In the genomic region with DNA sequence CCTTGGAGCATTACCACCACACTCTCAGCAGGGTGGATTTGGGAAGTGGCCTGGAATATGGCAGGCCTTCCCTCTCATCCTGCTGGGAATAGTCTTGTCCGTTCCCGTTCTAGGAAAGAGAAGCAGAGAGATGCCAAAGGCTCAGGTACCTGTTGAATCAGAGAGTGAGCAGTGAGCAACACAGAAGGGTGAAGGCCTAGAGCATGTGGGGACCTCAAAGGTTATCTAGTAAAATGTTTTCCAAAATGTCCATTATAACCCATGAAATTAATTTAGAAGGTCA, we compare ENCODE assay signal across 2 cellular contexts.
TF ChIP-seq lines count a peak whose summit lies in the region.

No MANE protein-coding gene starts in this region.

TF ChIP-seq in A549, 52 proteins besides CTCF, POLR2A, EP300 and RAD21 (continued from another document):
- TF ChIP-seq, protein P1, sequence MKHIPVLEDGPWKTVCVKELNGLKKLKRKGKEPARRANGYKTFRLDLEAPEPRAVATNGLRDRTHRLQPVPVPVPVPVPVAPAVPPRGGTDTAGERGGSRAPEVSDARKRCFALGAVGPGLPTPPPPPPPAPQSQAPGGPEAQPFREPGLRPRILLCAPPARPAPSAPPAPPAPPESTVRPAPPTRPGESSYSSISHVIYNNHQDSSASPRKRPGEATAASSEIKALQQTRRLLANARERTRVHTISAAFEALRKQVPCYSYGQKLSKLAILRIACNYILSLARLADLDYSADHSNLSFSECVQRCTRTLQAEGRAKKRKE (CRISPR knock-in tag; IDR thresholded peaks at IDR 0.05; ENCODE audit: low read depth) = no peak
- TF ChIP-seq, protein P2, sequence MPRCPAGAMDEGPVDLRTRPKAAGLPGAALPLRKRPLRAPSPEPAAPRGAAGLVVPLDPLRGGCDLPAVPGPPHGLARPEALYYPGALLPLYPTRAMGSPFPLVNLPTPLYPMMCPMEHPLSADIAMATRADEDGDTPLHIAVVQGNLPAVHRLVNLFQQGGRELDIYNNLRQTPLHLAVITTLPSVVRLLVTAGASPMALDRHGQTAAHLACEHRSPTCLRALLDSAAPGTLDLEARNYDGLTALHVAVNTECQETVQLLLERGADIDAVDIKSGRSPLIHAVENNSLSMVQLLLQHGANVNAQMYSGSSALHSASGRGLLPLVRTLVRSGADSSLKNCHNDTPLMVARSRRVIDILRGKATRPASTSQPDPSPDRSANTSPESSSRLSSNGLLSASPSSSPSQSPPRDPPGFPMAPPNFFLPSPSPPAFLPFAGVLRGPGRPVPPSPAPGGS (IDR thresholded peaks at IDR 0.05) = no peak
- TF ChIP-seq KDM5A (IDR thresholded peaks at IDR 0.05) = no peak
- no peak for TF ChIP-seq GATA3 (IDR thresholded peaks at IDR 0.05; ENCODE audit: borderline replicate concordance)

TF ChIP-seq in neural cell, 6 proteins besides CTCF, POLR2A, EP300 and RAD21 (continued from another document):
- TF ChIP-seq, protein P3, sequence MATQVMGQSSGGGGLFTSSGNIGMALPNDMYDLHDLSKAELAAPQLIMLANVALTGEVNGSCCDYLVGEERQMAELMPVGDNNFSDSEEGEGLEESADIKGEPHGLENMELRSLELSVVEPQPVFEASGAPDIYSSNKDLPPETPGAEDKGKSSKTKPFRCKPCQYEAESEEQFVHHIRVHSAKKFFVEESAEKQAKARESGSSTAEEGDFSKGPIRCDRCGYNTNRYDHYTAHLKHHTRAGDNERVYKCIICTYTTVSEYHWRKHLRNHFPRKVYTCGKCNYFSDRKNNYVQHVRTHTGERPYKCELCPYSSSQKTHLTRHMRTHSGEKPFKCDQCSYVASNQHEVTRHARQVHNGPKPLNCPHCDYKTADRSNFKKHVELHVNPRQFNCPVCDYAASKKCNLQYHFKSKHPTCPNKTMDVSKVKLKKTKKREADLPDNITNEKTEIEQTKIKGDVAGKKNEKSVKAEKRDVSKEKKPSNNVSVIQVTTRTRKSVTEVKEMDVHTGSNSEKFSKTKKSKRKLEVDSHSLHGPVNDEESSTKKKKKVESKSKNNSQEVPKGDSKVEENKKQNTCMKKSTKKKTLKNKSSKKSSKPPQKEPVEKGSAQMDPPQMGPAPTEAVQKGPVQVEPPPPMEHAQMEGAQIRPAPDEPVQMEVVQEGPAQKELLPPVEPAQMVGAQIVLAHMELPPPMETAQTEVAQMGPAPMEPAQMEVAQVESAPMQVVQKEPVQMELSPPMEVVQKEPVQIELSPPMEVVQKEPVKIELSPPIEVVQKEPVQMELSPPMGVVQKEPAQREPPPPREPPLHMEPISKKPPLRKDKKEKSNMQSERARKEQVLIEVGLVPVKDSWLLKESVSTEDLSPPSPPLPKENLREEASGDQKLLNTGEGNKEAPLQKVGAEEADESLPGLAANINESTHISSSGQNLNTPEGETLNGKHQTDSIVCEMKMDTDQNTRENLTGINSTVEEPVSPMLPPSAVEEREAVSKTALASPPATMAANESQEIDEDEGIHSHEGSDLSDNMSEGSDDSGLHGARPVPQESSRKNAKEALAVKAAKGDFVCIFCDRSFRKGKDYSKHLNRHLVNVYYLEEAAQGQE (IDR thresholded peaks at IDR 0.05; ENCODE audit: borderline replicate concordance) = no peak
- TF ChIP-seq MXI1 (conservative IDR thresholded peaks at IDR 0.05; ENCODE audit: poor library complexity, severe bottlenecking) (no peak), SMC3 (conservative IDR thresholded peaks at IDR 0.05; ENCODE audit: poor library complexity) (no peak), EZH2 (IDR thresholded peaks at IDR 0.05; ENCODE audit: borderline replicate concordance, insufficient read depth, low read length, poor library complexity, severe bottlenecking) (no peak), TAF1 (IDR thresholded peaks at IDR 0.05; ENCODE audit: low read depth) (no peak)
